8 cellular contexts compared by ENCODE assay signal in the genomic region with DNA sequence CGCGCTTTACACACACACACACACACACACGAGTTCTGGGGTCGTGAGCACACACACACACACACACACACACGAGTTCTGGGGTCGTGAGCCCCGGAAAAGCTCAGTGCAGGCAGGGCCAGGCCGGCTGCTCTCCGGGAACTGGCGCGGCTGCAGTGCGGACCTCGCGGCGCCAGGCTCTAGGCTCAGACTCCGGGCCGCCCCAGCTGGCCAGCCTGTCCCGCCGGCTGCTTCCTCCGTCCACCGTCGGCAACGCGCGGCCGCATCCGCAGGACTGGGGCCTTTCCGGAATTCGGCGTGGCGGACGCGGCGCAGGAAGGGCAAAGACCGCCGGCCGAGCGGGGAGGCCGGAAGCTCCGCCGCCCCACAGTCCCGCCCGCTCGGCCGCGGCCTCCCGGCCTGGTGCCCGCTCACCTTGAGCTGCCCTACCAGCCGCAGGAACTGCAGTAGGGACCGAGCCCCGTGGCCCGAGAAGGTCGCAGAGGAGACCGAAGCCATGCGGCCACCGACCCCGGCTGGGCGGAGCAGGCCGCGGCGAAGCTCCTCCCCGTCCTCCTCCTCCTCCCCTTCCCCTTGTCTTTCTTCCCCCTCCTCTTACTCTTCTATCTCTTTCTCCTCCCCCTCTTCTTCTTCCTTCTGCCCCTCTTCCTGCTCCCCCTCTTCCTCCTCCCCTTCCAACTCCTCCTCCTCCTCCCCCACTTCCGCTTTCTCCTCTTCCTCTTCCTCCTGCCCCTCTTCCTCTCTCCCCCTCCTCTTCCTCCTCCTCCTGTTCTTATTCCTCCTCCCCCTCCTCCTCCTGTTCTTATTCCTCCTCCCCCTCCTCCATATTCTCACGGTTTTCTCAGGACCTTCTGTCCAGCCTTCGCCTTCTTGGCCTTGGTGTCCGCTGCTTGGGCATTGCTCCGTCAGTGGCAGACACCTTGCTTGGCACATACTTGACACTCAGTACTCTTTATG. TPM values are rescaled to one million over a fixed set of nuclear protein-coding genes. Genes with fewer than 3 reads are reported as not detected.
DNase-seq lines count a peak whose midpoint lies in the region; ATAC-seq and TF ChIP-seq lines count a peak whose summit lies in the region.

A gene with protein sequence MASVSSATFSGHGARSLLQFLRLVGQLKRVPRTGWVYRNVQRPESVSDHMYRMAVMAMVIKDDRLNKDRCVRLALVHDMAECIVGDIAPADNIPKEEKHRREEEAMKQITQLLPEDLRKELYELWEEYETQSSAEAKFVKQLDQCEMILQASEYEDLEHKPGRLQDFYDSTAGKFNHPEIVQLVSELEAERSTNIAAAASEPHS (minus strand): TSS at position 533 of the 957 bp plus-strand sequence. CDS start 35 bp downstream, at position 498.

- H3K27ac ChIP-seq in temporal lobe (ENCODE audit: low read depth, low read length), result peak within 1 kb of the TSS; percentile 51

- ATAC-seq in GM19397 (IDR thresholded peaks at IDR 0.05; ENCODE audit: unreplicated experiment) (peak; percentile 87), HG03520 (IDR thresholded peaks at IDR 0.05; ENCODE audit: unreplicated experiment) (peak; percentile 83)

- TF ChIP-seq CTCF in fibroblast of the aortic adventitia (IDR thresholded peaks at IDR 0.05; ENCODE audit: insufficient read depth, low read length) (no peak), nephron (IDR thresholded peaks at IDR 0.05; ENCODE audit: unreplicated experiment in 3 of 3) (no peak)

- peaks cover 29% of the 10 kb centered on the region for H3K4me1 Mint-ChIP-seq in nephron

- peak within 1 kb of the TSS; percentile 82 for H3K4me3 ChIP-seq in fibroblast of the aortic adventitia (ENCODE audit: low read depth, low read length)

- in situ Hi-C loops in Caki2 (cut with HindIII; ENCODE audit: low pct_unique_long_range_greater_than_20kb, low sequenced_read_pairs), result no loop called here

- peak; percentile 73 for DNase-seq in Caki2 (ENCODE audit: low read depth)
- DNase-seq in RKO (ENCODE audit: low spot score), result peak; percentile 61
- peak; percentile 32 for DNase-seq in activated effector memory CD4-positive, alpha-beta T cell treated with Interleukin-2 at 50 U/mL for 16 hours
- peak; percentile 61 for DNase-seq in fibroblast of the aortic adventitia (ENCODE audit: low read depth)

- H3K27me3 Mint-ChIP-seq in nephron (ENCODE audit: low read depth), result no peaks in the 10 kb centered on the region

- H3K9me3 Mint-ChIP-seq in nephron, result peaks cover 2% of the 10 kb centered on the region

- peak within 1 kb of the TSS; percentile 90 to 97 (median 96) for H3K27ac Mint-ChIP-seq in nephron

- peaks cover 34% of the 10 kb centered on the region for H3K36me3 Mint-ChIP-seq in nephron (ENCODE audit: low read depth)

- H3K4me3 Mint-ChIP-seq in nephron, result peak within 1 kb of the TSS; percentile 89 to 98 (median 92)

RNA-seq across cellular contexts. Expression of the gene that starts here (rescaled TPM):
- 257 and 294 TPM in 2 replicates for total RNA-seq in Caki2 (2014; rRNA removed; shearing (Covaris generic); ENCODE audit: low replicate concordance)
- total RNA-seq in fibroblast of the aortic adventitia (ENCODE audit: low replicate concordance), result 32.1 and 71.5 TPM in 2 replicates
- total RNA-seq in temporal lobe, result 22.4 TPM

Comparison
In these comparisons a context has a peak if more than half of its experiments do, and no peak if none do; other contexts are left out.
1. Peak in every context shown above with its lines: DNase-seq, ATAC-seq, H3K4me3 ChIP-seq and H3K27ac ChIP-seq.